ENCODE assay signal across 23 cellular contexts in genomic region chr21:19458295-19458694, GRCh38.
"Had no signal": no experiment of that assay in that cellular context is flagged by ENCODE, and none has a peak within 500 bp of the region (broad histone marks: within the 10 kb centered on the region; RNA-seq: fewer than 3 reads in every experiment).

No MANE protein-coding gene starts in this region.

- DNase-seq: activated CD4-positive, alpha-beta T cell treated with anti-CD3 and anti-CD28 coated beads for 4 hours; activated CD8-positive, alpha-beta memory T cell treated with anti-CD3 and anti-CD28 coated beads, Interleukin-2, amount 50 U/mL, for 48 hours; activated CD8-positive, alpha-beta T cell treated with anti-CD3 and anti-CD28 coated beads for 36 hours; activated effector memory CD4-positive, alpha-beta T cell treated with Interleukin-2 at 50 U/mL for 16 hours; activated naive CD4-positive, alpha-beta T cell; activated T-cell treated with anti-CD3 and anti-CD28 coated beads, Interleukin-2, amount 50 U/mL, for 24 hours; KBM-7; MV-4-11; NCI-H1105; NCI-H1436; NCI-H1694 treated with DMSO at 0.1 percent for 48 hours; NCI-H2029 treated with DMSO at 0.1 percent for 48 hours; NCI-H345; NCI-H510A; NCI-H526 treated with DMSO at 0.1 percent for 48 hours; NCI-H82; RPMI8226; SJCRH30; SK-N-SH had no signal

- H3K4me3 Mint-ChIP-seq: activated CD8-positive, alpha-beta T cell treated with anti-CD3 and anti-CD28 coated beads for 36 hours; activated naive CD4-positive, alpha-beta T cell treated with anti-CD3 and anti-CD28 coated beads, Interleukin-2, amount 50 U/mL, for 24 hours; activated T-cell treated with anti-CD3 and anti-CD28 coated beads, Interleukin-2, amount 50 U/mL, for 24 hours; activated T-helper 1 cell treated with anti-CD3 and anti-CD28 coated beads, Interleukin-12 subunit alpha, Interleukin-12 subunit beta, Interleukin-2, Interleukin-4 antibody, amounts not matched to agents 30 ng/mL and 10 ng/mL and 1 ng/mL, durations not matched to agents 14 hours and 24 hours and 36 hours had no signal

- H3K9me3 ChIP-seq: SJCRH30, SK-N-SH had no signal

- H3K4me3 ChIP-seq: SJCRH30 had no signal

- H3K9ac ChIP-seq: SK-N-SH had no signal

- H3K36me3 Mint-ChIP-seq: activated naive CD4-positive, alpha-beta T cell treated with anti-CD3 and anti-CD28 coated beads, Interleukin-2, amount 50 U/mL, for 24 hours had no signal

- H3K4me2 ChIP-seq: SK-N-SH had no signal

- H3K27me3 ChIP-seq: SJCRH30 had no signal

- H3K27me3 Mint-ChIP-seq: activated CD8-positive, alpha-beta T cell treated with anti-CD3 and anti-CD28 coated beads for 36 hours; activated naive CD4-positive, alpha-beta T cell treated with anti-CD3 and anti-CD28 coated beads, Interleukin-2, amount 50 U/mL, for 24 hours; activated T-cell treated with anti-CD3 and anti-CD28 coated beads, Interleukin-2, amount 50 U/mL, for 24 hours had no signal

- H3K4me1 Mint-ChIP-seq: activated naive CD4-positive, alpha-beta T cell treated with anti-CD3 and anti-CD28 coated beads, Interleukin-2, amount 50 U/mL, for 24 hours had no signal

- H3K27ac Mint-ChIP-seq: activated CD8-positive, alpha-beta T cell treated with anti-CD3 and anti-CD28 coated beads for 36 hours; activated naive CD4-positive, alpha-beta T cell treated with anti-CD3 and anti-CD28 coated beads, Interleukin-2, amount 50 U/mL, for 24 hours; activated T-cell treated with anti-CD3 and anti-CD28 coated beads, Interleukin-2, amount 50 U/mL, for 24 hours; activated T-helper 1 cell treated with anti-CD3 and anti-CD28 coated beads, Interleukin-12 subunit alpha, Interleukin-12 subunit beta, Interleukin-2, Interleukin-4 antibody, amounts not matched to agents 30 ng/mL and 10 ng/mL and 1 ng/mL, durations not matched to agents 14 hours and 24 hours and 36 hours had no signal

- H3K27ac ChIP-seq: SJCRH30, VCaP had no signal

- H3K36me3 ChIP-seq: SJCRH30 had no signal

- ATAC-seq: activated CD8-positive, alpha-beta T cell treated with anti-CD3 and anti-CD28 coated beads for 36 hours; Right ventricle myocardium inferior had no signal
